Comparison of ENCODE assay signal across 15 cellular contexts in the genomic region with DNA sequence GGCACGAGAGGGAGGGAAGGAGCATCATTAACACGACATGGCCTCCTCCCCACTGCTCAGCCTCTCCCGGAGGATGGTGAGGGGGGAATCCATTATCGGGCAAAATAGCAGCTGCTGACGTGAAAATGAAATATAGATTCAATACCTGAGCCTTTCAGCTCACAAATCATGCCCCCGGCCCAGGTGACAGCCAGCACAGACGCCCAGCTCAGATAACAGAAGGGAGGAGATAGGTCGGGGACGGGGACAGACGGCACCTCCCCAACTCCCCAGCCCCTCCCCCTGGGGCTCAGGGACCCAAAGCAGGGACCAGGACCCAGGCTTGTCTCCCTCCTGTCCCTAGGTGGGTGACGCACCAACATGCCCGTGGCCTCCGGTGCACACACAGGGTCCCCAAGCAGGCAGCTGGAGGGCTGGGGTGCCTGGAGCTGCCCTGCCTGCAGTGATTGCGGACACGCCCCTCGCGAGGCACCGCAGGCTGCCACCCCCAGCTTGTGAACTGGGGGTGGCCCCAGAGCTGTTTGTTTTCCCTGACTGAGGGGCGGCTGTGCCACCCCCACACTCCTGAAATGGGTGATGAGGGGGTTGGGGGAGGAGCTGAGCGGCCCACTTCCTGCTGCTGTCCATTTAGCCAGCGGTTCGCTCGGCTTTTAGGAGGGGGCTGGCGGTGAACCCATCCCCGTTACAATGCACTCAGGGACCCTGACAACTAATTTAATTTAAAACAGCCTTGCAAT. TPM values are rescaled to one million over a fixed set of nuclear protein-coding genes. Genes with fewer than 3 reads are reported as not detected.
"Had no signal": no experiment of that assay in that cellular context is flagged by ENCODE, and none has a peak within 500 bp of the region (broad histone marks: within the 10 kb centered on the region; RNA-seq: fewer than 3 reads in every experiment).

No MANE protein-coding gene starts in this region.

- H3K36me3 ChIP-seq: ascending aorta, cardiac muscle cell, esophagus squamous epithelium, left ventricle myocardium inferior, ovary, stomach had no signal

- H3K27ac ChIP-seq: ascending aorta, cardiac muscle cell, esophagus squamous epithelium, left ventricle myocardium inferior, ovary, stomach had no signal

- DNase-seq: activated CD4-positive, alpha-beta T cell treated with anti-CD3 and anti-CD28 coated beads, Interleukin-2, amount 50 U/mL, for 48 hours; activated CD4-positive, CD25-positive, alpha-beta regulatory T cell treated with anti-CD3 and anti-CD28 coated beads, Interleukin-2, amount 50 U/mL, for 72 hours; esophagus squamous epithelium; foreskin fibroblast; left ventricle myocardium inferior; mesenchymal stem cell; nephron progenitor cell; ovary; stimulated activated CD4-positive, alpha-beta T cell treated with anti-CD3 and anti-CD28 coated beads, Interleukin-4, amount 100 ng/mL, for 1 hour; stomach had no signal

- H3K9me3 ChIP-seq: ascending aorta, esophagus squamous epithelium, left ventricle myocardium inferior, ovary, stomach had no signal

- H3K4me3 Mint-ChIP-seq: nephron progenitor cell had no signal

- H3K4me3 ChIP-seq: ascending aorta, cardiac muscle cell, esophagus squamous epithelium, left ventricle myocardium inferior, ovary, stomach had no signal

- H3K4me1 ChIP-seq: ascending aorta had no signal

- H3K27me3 ChIP-seq: ascending aorta, cardiac muscle cell, ovary had no signal

- FAIRE-seq: colon, keratinocyte had no signal

- H3K9me3 Mint-ChIP-seq: nephron progenitor cell had no signal

- H3K27ac Mint-ChIP-seq: nephron progenitor cell had no signal

RNA-seq across cellular contexts. Expression of a gene that starts 31.7 kb away (rescaled TPM):
- total RNA-seq: T-helper 2 cell treated with Interferon-gamma antibody and Interleukin-4, amounts not matched to agents 100 ng/mL and 5 ng/mL, for 36 hours had no signal
- polyA plus RNA-seq: keratinocyte had no signal
